In the genomic region with DNA sequence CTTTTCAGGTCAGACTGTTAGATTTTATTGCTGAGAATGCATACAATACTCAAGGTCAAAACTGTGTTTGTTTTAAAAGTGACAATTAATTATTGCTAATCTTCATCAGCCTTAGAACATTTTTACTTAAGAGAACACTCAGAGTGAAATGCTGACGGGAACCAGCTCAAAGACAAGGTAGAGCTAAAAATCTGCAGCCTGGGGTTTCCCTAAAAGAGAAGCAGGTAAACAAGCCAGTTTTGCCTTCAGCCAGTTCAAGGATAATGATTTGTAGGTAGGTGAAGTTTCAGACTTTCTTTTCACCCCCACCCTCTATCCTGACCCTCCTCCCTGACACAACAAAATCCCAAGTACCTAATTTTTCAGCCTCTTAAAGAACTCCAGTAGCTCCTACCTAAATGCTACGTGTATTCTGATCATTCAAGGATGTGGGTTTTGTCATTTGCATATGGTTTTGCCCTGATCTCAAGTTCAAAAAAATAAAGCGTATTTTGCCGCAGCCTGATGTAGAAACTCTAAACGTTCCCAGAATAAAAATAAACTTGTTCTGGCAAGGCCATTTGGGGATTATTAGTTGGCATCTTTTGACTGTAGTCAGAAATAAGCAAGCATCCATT, we compare ENCODE assay signal across 16 cellular contexts.
A peak's percentile ranks its signal among the peaks of the same experiment; 100 is the strongest.
DNase-seq lines count a peak whose midpoint lies in the region; ATAC-seq and TF ChIP-seq lines count a peak whose summit lies in the region.
"Had no signal": no experiment of that assay in that cellular context is flagged by ENCODE, and none has a peak within 500 bp of the region (broad histone marks: within the 10 kb centered on the region; RNA-seq: fewer than 3 reads in every experiment).

No MANE protein-coding gene starts in this region.

- peak overlapping the region; percentile 27; the same call in 1 of the 2 replicates for H3K9ac ChIP-seq in OCI-LY1 (ENCODE audit: low read length)

- H3K27me3 ChIP-seq in OCI-LY1 (ENCODE audit: insufficient read depth, low read length): no peaks in the 10 kb centered on the region
- no peaks in the 10 kb centered on the region for H3K27me3 ChIP-seq in gastroesophageal sphincter
- H3K27me3 ChIP-seq: BE2C, hepatocyte, uterus had no signal

- POLR2A ChIA-PET in GM10248 (lab: Yijun Ruan, JAX): no interaction called here

- H3K9me2 ChIP-seq in OCI-LY1 (ENCODE audit: low read depth, low read length): no peaks in the 10 kb centered on the region

- CTCF ChIA-PET in GM10248 (lab: Yijun Ruan, JAX): interaction anchor here (0.9 to 4.9 kb wide), 5 partner anchors 9 to 309 kb away, joined by 3 to 22 read pairs (median 3); no protein-coding TSS in a partner anchor

- H3K27ac ChIP-seq in OCI-LY1 (ENCODE audit: low read depth, low read length, poor library complexity, severe bottlenecking) (peak overlapping the region; percentile 78), gastroesophageal sphincter (peak overlapping the region in 1 of 4 donors; percentile 18)
- H3K27ac ChIP-seq: hepatocyte, SJSA1, uterus had no signal

- TF ChIP-seq POLR2A in gastroesophageal sphincter (IDR thresholded peaks at IDR 0.05): no peak

- WGBS in gastroesophageal sphincter (ENCODE audit: low coverage in 1 of 2), 2 donors: 16 to 47% methylated on average over 3 to 5 of the region's 5 CpGs

- no peaks in the 10 kb centered on the region for H3K79me2 ChIP-seq in OCI-LY1 (ENCODE audit: insufficient read depth, low read length)
- H3K79me2 ChIP-seq: hepatocyte had no signal

- TF ChIP-seq EP300 in gastroesophageal sphincter (IDR thresholded peaks at IDR 0.05): no peak

- 0 out of 2 replicates have a peak, but pooled peaks cover 4% of the 10 kb centered on the region for H3K9me3 ChIP-seq in OCI-LY1 (ENCODE audit: low read length)
- H3K9me3 ChIP-seq in gastroesophageal sphincter: no peaks in the 10 kb centered on the region
- H3K9me3 ChIP-seq: uterus had no signal

- DNase-seq in GM10248 (ENCODE audit: extremely low spot score): peak; percentile 18
- no peak for DNase-seq in NCI-H128 (lab: John Stamatoyannopoulos, UW; ENCODE audit: unreplicated experiment)
- no peak for DNase-seq in GM19238 (ENCODE audit: insufficient read length, low spot score)
- DNase-seq in NCI-H446 treated with DMSO at 0.1 percent for 48 hours (lab: John Stamatoyannopoulos, UW): no peak
- DNase-seq: activated CD4-positive, alpha-beta T cell treated with anti-CD3 and anti-CD28 coated beads, Interleukin-2, amount 50 U/mL, for 1 hour; BE2C; effector CD8-positive, alpha-beta T cell; HFFc6; NCI-H524; uterus had no signal

- H3K4me1 ChIP-seq in OCI-LY1 (ENCODE audit: insufficient read depth, low read length, severe bottlenecking) (peaks cover 38% of the 10 kb centered on the region), gastroesophageal sphincter (peaks cover 0 to 16% (median 0%) of the 10 kb centered on the region in 3 donors)
- H3K4me1 ChIP-seq: SJSA1, uterus had no signal

- ATAC-seq in GM19328 (IDR thresholded peaks at IDR 0.05; ENCODE audit: unreplicated experiment) (peak; percentile 88), HG02763 (IDR thresholded peaks at IDR 0.05; ENCODE audit: unreplicated experiment) (peak; percentile 62), gastroesophageal sphincter (no peak)

- no peaks in the 10 kb centered on the region; the same call in 1 of the 2 replicates for H3K36me3 ChIP-seq in OCI-LY1 (ENCODE audit: insufficient read depth, low read length)
- no peaks in the 10 kb centered on the region for H3K36me3 ChIP-seq in gastroesophageal sphincter
- H3K36me3 ChIP-seq: BE2C, SJSA1, uterus had no signal

- H3K4me3 ChIP-seq in OCI-LY1 (ENCODE audit: low read depth, low read length, poor library complexity, severe bottlenecking): peak overlapping the region; percentile 46
- no peak overlapping the region for H3K4me3 ChIP-seq in gastroesophageal sphincter
- H3K4me3 ChIP-seq: hepatocyte, SJSA1, uterus had no signal

- no peaks in the 10 kb centered on the region for H4K20me1 ChIP-seq in OCI-LY1 (ENCODE audit: insufficient read depth, low read length)

- no peak for TF ChIP-seq CTCF in GM10248 (IDR thresholded peaks at IDR 0.05; ENCODE audit: control extremely low read depth, extremely low read depth, low read depth, missing control alignments)
- no peak for TF ChIP-seq CTCF in OCI-LY1 (IDR thresholded peaks at IDR 0.05; ENCODE audit: low read length)
- TF ChIP-seq CTCF in gastroesophageal sphincter (IDR thresholded peaks at IDR 0.05): no peak

- H2AFZ ChIP-seq in OCI-LY1 (ENCODE audit: low read length): no peak overlapping the region; the same call in 1 of the 2 replicates
- H2AFZ ChIP-seq: hepatocyte had no signal

- no peaks in the 10 kb centered on the region for H3F3A ChIP-seq in OCI-LY1 (ENCODE audit: insufficient read depth, low read length)

- H3K4me2 ChIP-seq in OCI-LY1 (ENCODE audit: low read length): peak overlapping the region; percentile 71
- H3K4me2 ChIP-seq: hepatocyte had no signal
